In genomic region chr4:658681-659667, GRCh38 we compare ENCODE assay signal across 1 cellular context.
TF ChIP-seq lines count a peak whose summit lies in the region.

No MANE protein-coding gene starts in this region.

TF ChIP-seq in HEK293, 187 proteins besides CTCF, POLR2A, EP300 and RAD21 (continued from another document):
- no peak for TF ChIP-seq PRDM2 (tag by site-specific recombination; IDR thresholded peaks at IDR 0.05; ENCODE audit: borderline replicate concordance)
- TF ChIP-seq ZNF184 (tag by site-specific recombination; IDR thresholded peaks at IDR 0.05), result no peak
- TF ChIP-seq GLIS2 (tag by site-specific recombination; IDR thresholded peaks at IDR 0.05), result no peak
- no peak for TF ChIP-seq ZNF146 (tag by site-specific recombination; IDR thresholded peaks at IDR 0.05)
- TF ChIP-seq ZNF426 (tag by site-specific recombination; IDR thresholded peaks at IDR 0.05), result no peak
- TF ChIP-seq ZNF792 (tag by site-specific recombination; IDR thresholded peaks at IDR 0.05), result no peak
